ENCODE assay signal across 20 cellular contexts in genomic region chr12:93660996-93661395, GRCh38. TPM values are rescaled to one million over a fixed set of nuclear protein-coding genes. Genes with fewer than 3 reads are reported as not detected.
DNase-seq lines count a peak whose midpoint lies in the region; ATAC-seq, FAIRE-seq and TF ChIP-seq lines count a peak whose summit lies in the region.
"Had no signal": no experiment of that assay in that cellular context is flagged by ENCODE, and none has a peak within 500 bp of the region (broad histone marks: within the 10 kb centered on the region; RNA-seq: fewer than 3 reads in every experiment).

No MANE protein-coding gene starts in this region.

- intact Hi-C loops in K562 (cut with micrococcal nuclease): no loop called here

- no peak for TF ChIP-seq POLR2A in K562 (conservative IDR thresholded peaks at IDR 0.05)

- H3K9me1 ChIP-seq in K562 (ENCODE audit: control insufficient read depth, insufficient read depth, low read length): no peaks in the 10 kb centered on the region

- TF ChIP-seq EP300 in SK-N-SH (IDR thresholded peaks at IDR 0.05; ENCODE audit: borderline replicate concordance in 1 of 2, low read depth in 1 of 2, low read length in 1 of 2) (no peak), K562 (IDR thresholded peaks at IDR 0.05; ENCODE audit: low read length) (no peak)

- no peaks in the 10 kb centered on the region for H3K9me2 ChIP-seq in SK-N-SH

- no peak for ATAC-seq in SK-N-SH treated with all-trans-retinoic acid at 6 μM for 48 hours
- no peak for ATAC-seq in K562
- ATAC-seq: A549 had no signal

- CTCF ChIA-PET in SK-N-SH (lab: Yijun Ruan, JAX): no interaction called here
- CTCF ChIA-PET in K562 (lab: Yijun Ruan, JAX; ENCODE audit: low intra/inter-chr PET ratio): no interaction called here
- CTCF ChIA-PET in GM10248 (lab: Yijun Ruan, JAX): interaction anchor here (1.4 kb wide), 1 partner anchor 11 kb away, joined by 3 read pairs; no protein-coding TSS in a partner anchor

- TF ChIP-seq RAD21 in SK-N-SH (IDR thresholded peaks at IDR 0.05; ENCODE audit: low read length) (no peak), K562 (CRISPR knock-in tag; conservative IDR thresholded peaks at IDR 0.05 in 1 of 2, IDR thresholded peaks at IDR 0.05 in 1 of 2) (no peak)

- WGBS in SK-N-SH (ENCODE audit: low lambda C conversion rate): 69% methylated on average over 5 of the region's 5 CpGs
- WGBS in K562 (ENCODE audit: insufficient coverage, low coverage, missing lambda C conversion rate): 46% methylated on average over 5 of the region's 5 CpGs

- no peaks in the 10 kb centered on the region for H3K36me3 ChIP-seq in SK-N-SH (replicated peaks in 1 of 2; ENCODE audit: control insufficient read depth in 1 of 2, insufficient read depth in 2 of 2, low read length in 1 of 2)
- H3K36me3 ChIP-seq in K562 (ENCODE audit: control insufficient read depth, insufficient read depth, low read length): no peaks in the 10 kb centered on the region
- no peaks in the 10 kb centered on the region for H3K36me3 ChIP-seq in right atrium auricular region

- H4K20me1 ChIP-seq in SK-N-SH (ENCODE audit: insufficient read depth) (no peaks in the 10 kb centered on the region), K562 (replicated peaks; ENCODE audit: control insufficient read depth, insufficient read depth, low read length) (no peaks in the 10 kb centered on the region)

- no peaks in the 10 kb centered on the region for H3K79me2 ChIP-seq in SK-N-SH (ENCODE audit: insufficient read depth)
- H3K79me2 ChIP-seq in K562 (ENCODE audit: control insufficient read depth, insufficient read depth, low read length): no peaks in the 10 kb centered on the region

- no peaks in the 10 kb centered on the region for H3F3A ChIP-seq in SK-N-SH (replicated peaks; ENCODE audit: insufficient read depth)

- FAIRE-seq in K562 (lab: Jason Lieb, UNC): no peak
- FAIRE-seq: A549, GM12891, HTR-8/SVneo had no signal

- H3K4me2 ChIP-seq in SK-N-SH (no peak overlapping the region), K562 (ENCODE audit: insufficient read depth, low read length) (no peak overlapping the region)
- H3K4me2 ChIP-seq: A549 had no signal

- H3K27me3 ChIP-seq in SK-N-SH (ENCODE audit: insufficient read depth) (no peaks in the 10 kb centered on the region), K562 (ENCODE audit: control insufficient read depth in 2 of 2, insufficient read depth in 2 of 2, low read length in 2 of 2) (no peaks in the 10 kb centered on the region), right atrium auricular region (no peaks in the 10 kb centered on the region)

- no peaks in the 10 kb centered on the region for H3K9me3 ChIP-seq in SK-N-SH
- no peaks in the 10 kb centered on the region for H3K9me3 ChIP-seq in K562 (replicated peaks; ENCODE audit: control insufficient read depth, insufficient read depth, low read depth, low read length)
- no peaks in the 10 kb centered on the region for H3K9me3 ChIP-seq in right atrium auricular region
- H3K9me3 ChIP-seq: A549 had no signal

- no peak overlapping the region for H3K9ac ChIP-seq in SK-N-SH
- H3K9ac ChIP-seq in K562 (ENCODE audit: insufficient read depth in 1 of 2, low read depth in 2 of 2, low read length in 2 of 2): no peak overlapping the region
- H3K9ac ChIP-seq: GM23248 had no signal

- POLR2A ChIA-PET in SK-N-SH (lab: Yijun Ruan, JAX): no interaction called here
- POLR2A ChIA-PET in K562 (lab: Yijun Ruan, JAX): interaction anchor here (2.5 kb wide), 1 partner anchor 16 kb away, joined by 14 read pairs; the partner anchor contains the start of gene CRADD
- POLR2A ChIA-PET in GM10248 (lab: Yijun Ruan, JAX): no interaction called here

- no peak overlapping the region for H3K4me3 ChIP-seq in SK-N-SH (ENCODE audit: low read depth in 2 of 2, low read length in 1 of 2)
- no peak overlapping the region for H3K4me3 ChIP-seq in K562
- H3K4me3 ChIP-seq in right atrium auricular region: no peak overlapping the region
- H3K4me3 ChIP-seq: A549, GM23248 had no signal

- TF ChIP-seq CTCF in SK-N-SH (IDR thresholded peaks at IDR 0.05) (no peak), K562 (IDR thresholded peaks at IDR 0.05 in 2 of 3, conservative IDR thresholded peaks at IDR 0.05 in 1 of 3; ENCODE audit: insufficient read depth in 2 of 3, low read depth in 1 of 3, low read length in 3 of 3) (no peak), right atrium auricular region (IDR thresholded peaks at IDR 0.05) (no peak), GM10248 (IDR thresholded peaks at IDR 0.05; ENCODE audit: control extremely low read depth, extremely low read depth, low read depth, missing control alignments) (no peak)

- DNase-seq in SK-N-SH: no peak
- peak; percentile 11 for DNase-seq in NCI-H69 (lab: John Stamatoyannopoulos, UW)
- no peak for DNase-seq in K562 (ENCODE audit: extremely low read depth in 1 of 4, low spot score in 3 of 4)
- no peak for DNase-seq in right atrium auricular region (ENCODE audit: low spot score)
- DNase-seq in DMS153 (lab: John Stamatoyannopoulos, UW): no peak
- DNase-seq in GM10248 (ENCODE audit: extremely low spot score): no peak
- DNase-seq: AML-193; CD4-positive, alpha-beta T cell; DMS53; DND-41; EL; GM23248; HCEC 1CT; IMR-90 had no signal

- H2AFZ ChIP-seq in SK-N-SH (ENCODE audit: low read depth): peak overlapping the region; percentile 18; the same call in 1 of the 2 replicates
- peak overlapping the region; percentile 4 for H2AFZ ChIP-seq in K562 (ENCODE audit: low read depth, low read length)
- H2AFZ ChIP-seq: GM23248 had no signal

- no peak overlapping the region for H3K27ac ChIP-seq in SK-N-SH (ENCODE audit: low read depth in 2 of 2, low read length in 1 of 2)
- no peak overlapping the region for H3K27ac ChIP-seq in K562 (ENCODE audit: extremely low read depth, low read depth, low read length)
- no peak overlapping the region for H3K27ac ChIP-seq in right atrium auricular region
- H3K27ac ChIP-seq: 22Rv1, A549, C4-2B, GM23248 had no signal

- in situ Hi-C loops in K562 (cut with MboI): no loop called here

- BruUV-seq in K562 (replicated peaks; lab: Mats Ljungman, UMichigan): no TSS peak

- H3K4me1 ChIP-seq in SK-N-SH (ENCODE audit: control insufficient read depth in 1 of 2, insufficient read depth in 2 of 2, low read depth in 1 of 2, low read length in 1 of 2) (no peaks in the 10 kb centered on the region), K562 (replicated peaks in 1 of 2; ENCODE audit: control insufficient read depth in 2 of 2, insufficient read depth in 2 of 2, low read length in 2 of 2) (peaks cover 0 to 19% of the 10 kb centered on the region in 2 experiments; a peak in 3 of 5 replicates), right atrium auricular region (no peaks in the 10 kb centered on the region)
- H3K4me1 ChIP-seq: A549 had no signal

TF ChIP-seq in K562, 482 proteins besides CTCF, POLR2A, EP300 and RAD21:
- TF ChIP-seq ZSCAN29 (IDR thresholded peaks at IDR 0.05): no peak
- TF ChIP-seq RBM17 (IDR thresholded peaks at IDR 0.05; ENCODE audit: borderline replicate concordance, low read depth, low read length): no peak
- no peak for TF ChIP-seq FOXA3 (CRISPR knock-in tag; conservative IDR thresholded peaks at IDR 0.05 in 1 of 2, IDR thresholded peaks at IDR 0.05 in 1 of 2)
- TF ChIP-seq SIX5 (IDR thresholded peaks at IDR 0.05; ENCODE audit: borderline replicate concordance in 1 of 2, insufficient read depth in 1 of 2, low read depth in 1 of 2, low read length in 2 of 2): no peak
- no peak for TF ChIP-seq CLOCK (CRISPR knock-in tag; IDR thresholded peaks at IDR 0.05; ENCODE audit: borderline replicate concordance)
- TF ChIP-seq DACH1 (IDR thresholded peaks at IDR 0.05; ENCODE audit: partially characterized antibody): no peak

RNA-seq across cellular contexts. Expression of gene CRADD, which starts 16.2 kb away (rescaled TPM):
- polyA plus RNA-seq in SK-N-SH (2012; rRNA removed) (13.6 and 16.7 TPM in 2 replicates), K562 (2011; rRNA removed) (25.9 and 26.6 TPM in 2 replicates), K562 (2014; fragmentation: Illumina TruSeq; extraction: Trizol) (24.1 and 32.1 TPM in 2 replicates), K562 (2014; fragmentation: Nextera tagmentation; extraction: Ambion mirVana) (10 to 100 TPM; 20.5 to 24.9 TPM), K562 (2014; rRNA removed) (38.2 and 38.6 TPM in 2 replicates)
- polyA plus RNA-seq in SK-N-SH (2012; cell fraction: cytosol; rRNA removed): 14.4 and 17.0 TPM in 2 replicates
- polyA plus RNA-seq in SK-N-SH (2012; cell fraction: nucleus; rRNA removed): 7.7 and 9.2 TPM in 2 replicates
- 40.5 and 42.6 TPM in 2 replicates for total RNA-seq in K562 (2011; cell fraction: chromatin; rRNA removed; ENCODE audit: low replicate concordance)
- total RNA-seq in K562 (2011; cell fraction: nucleolus; rRNA removed): 19.3 and 19.5 TPM in 2 replicates
- 30.1 and 58.6 TPM in 2 replicates for total RNA-seq in K562 (2011; cell fraction: nucleoplasm; rRNA removed)
- total RNA-seq in K562 (2014; rRNA removed) (34.0 and 41.1 TPM in 2 replicates), K562 (2014; rRNA removed; fragmentation: Illumina TruSeq; extraction: Trizol) (25.9 and 36.2 TPM in 2 replicates), K562 (2015; rRNA removed; fragmentation: Illumina TruSeq; extraction: Trizol) (25.2 and 26.4 TPM in 2 replicates), K562 (2021) (29.5 and 31.4 TPM in 2 replicates), right atrium auricular region (10 to 100 TPM; 56.1 to 94.8 TPM)
- 34.4 and 35.1 TPM in 2 replicates for polyA plus RNA-seq in K562 (2011; cell fraction: cytosol; rRNA removed)
- 9.0 and 12.8 TPM in 2 replicates for polyA plus RNA-seq in K562 (2011; cell fraction: nucleus; rRNA removed)
- 29.0 and 43.4 TPM in 2 replicates for polyA plus RNA-seq in K562 (2012)
- 15.8 and 23.3 TPM in 2 replicates for polyA minus RNA-seq in K562 (2011; rRNA and poly(A)+ RNA removed)
- 5.2 and 10.3 TPM in 2 replicates for polyA minus RNA-seq in K562 (2011; cell fraction: cytosol; rRNA and poly(A)+ RNA removed)
- 12.8 and 14.1 TPM in 2 replicates for polyA minus RNA-seq in K562 (2011; cell fraction: nucleus; rRNA and poly(A)+ RNA removed)
